In genomic region chr15:49742381-49742780, GRCh38 we compare ENCODE assay signal across 18 cellular contexts.
"Had no signal": no experiment of that assay in that cellular context is flagged by ENCODE, and none has a peak within 500 bp of the region (broad histone marks: within the 10 kb centered on the region; RNA-seq: fewer than 3 reads in every experiment).

No MANE protein-coding gene starts in this region.

- FAIRE-seq: pancreas, urothelium cell line had no signal

- DNase-seq: activated CD4-positive, alpha-beta T cell treated with anti-CD3 and anti-CD28 coated beads, Interleukin-2, amount 10 ng/mL, durations not matched to agents 24 days and 14 days; activated CD8-positive, alpha-beta T cell treated with anti-CD3 and anti-CD28 coated beads for 36 hours; activated naive CD4-positive, alpha-beta T cell treated with anti-CD3 and anti-CD28 coated beads for 36 hours; activated T-cell treated with anti-CD3 and anti-CD28 coated beads, Interleukin-2, amount 50 U/mL, for 1 hour; brain microvascular endothelial cell; immature natural killer cell; naive thymus-derived CD8-positive, alpha-beta T cell; stimulated activated CD4-positive, alpha-beta T cell treated with anti-CD3 and anti-CD28 coated beads, Interleukin-12 subunit alpha, Interleukin-12 subunit beta, amount 100 ng/mL, for 4 hours; stimulated activated CD4-positive, alpha-beta T cell treated with anti-CD3 and anti-CD28 coated beads, Interleukin-1b, Interleukin-23, amount 100 ng/mL, for 48 hours; stimulated activated CD8-positive, alpha-beta memory T cell treated with anti-CD3 and anti-CD28 coated beads, Interleukin-4, amount 100 ng/mL, for 48 hours; stimulated activated naive CD8-positive, alpha-beta T cell treated with anti-CD3 and anti-CD28 coated beads, Interleukin-15, Interleukin-2, amounts not matched to agents 100 U/mL and 50 U/mL, for 24 hours; substantia nigra; T-helper 1 cell; T-helper 9 cell had no signal

- H3K4me3 ChIP-seq: coronary artery, pancreas, tibial artery had no signal

- H3K36me3 ChIP-seq: brain microvascular endothelial cell, pancreas, tibial artery had no signal

- H3K27me3 ChIP-seq: brain microvascular endothelial cell, pancreas, tibial artery had no signal

- H3K27ac ChIP-seq: brain microvascular endothelial cell, coronary artery, tibial artery had no signal

- H3K9me3 ChIP-seq: pancreas, tibial artery had no signal

- H3K4me1 ChIP-seq: pancreas, tibial artery had no signal

- ATAC-seq: activated CD8-positive, alpha-beta T cell treated with anti-CD3 and anti-CD28 coated beads for 36 hours; naive thymus-derived CD8-positive, alpha-beta T cell; stimulated activated naive CD8-positive, alpha-beta T cell treated with anti-CD3 and anti-CD28 coated beads, Interleukin-15, Interleukin-2, amounts not matched to agents 100 U/mL and 50 U/mL, for 24 hours had no signal
